In genomic region chr1:117312453-117313138, GRCh38 we compare ENCODE assay signal across 8 cellular contexts. TPM values are rescaled to one million over a fixed set of nuclear protein-coding genes. Genes with fewer than 3 reads are reported as not detected.
DNase-seq lines count a peak whose midpoint lies in the region; ATAC-seq and TF ChIP-seq lines count a peak whose summit lies in the region.

No MANE protein-coding gene starts in this region.

- no peaks in the 10 kb centered on the region for H3K9me3 ChIP-seq in transverse colon

- no peaks in the 10 kb centered on the region for H3K36me3 Mint-ChIP-seq in activated CD4-positive, alpha-beta T cell treated with anti-CD3 and anti-CD28 coated beads, Interleukin-2, amount 10 ng/mL, durations not matched to agents 24 days and 14 days (ENCODE audit: low read depth)
- no peaks in the 10 kb centered on the region for H3K36me3 Mint-ChIP-seq in activated T-helper 17 cell treated with anti-CD3 and anti-CD28 coated beads, Interleukin-2, amount 50 U/mL, for 72 hours (ENCODE audit: low read depth)

- in situ Hi-C loops in transverse colon (cut with MboI; ENCODE audit: low pct_ligation_motif_present in 1 of 4, low pct_unique_long_range_greater_than_20kb in 1 of 4, low sequenced_read_pairs in 3 of 4) = loop anchor here in 1 of 4 donors (25.0 kb wide), 1 partner anchor 100 kb away; no protein-coding TSS in a partner anchor

- H3K27ac ChIP-seq in transverse colon = no peak overlapping the region

- H3K27ac Mint-ChIP-seq in activated CD4-positive, alpha-beta T cell treated with anti-CD3 and anti-CD28 coated beads, Interleukin-2, amount 10 ng/mL, durations not matched to agents 24 days and 14 days = no peak overlapping the region
- H3K27ac Mint-ChIP-seq in activated T-helper 17 cell treated with anti-CD3 and anti-CD28 coated beads, Interleukin-2, amount 50 U/mL, for 72 hours = no peak overlapping the region

- intact Hi-C loops in activated CD4-positive, alpha-beta T cell treated with anti-CD3 and anti-CD28 coated beads, Interleukin-2, amount 10 ng/mL, durations not matched to agents 24 days and 14 days (cut with micrococcal nuclease) = no loop called here
- intact Hi-C loops in transverse colon (cut with DNase I; ENCODE audit: low total_unique reads) = no loop called here

- H3K27me3 ChIP-seq in transverse colon = no peaks in the 10 kb centered on the region

- no peaks in the 10 kb centered on the region for H3K36me3 ChIP-seq in transverse colon

- H3K4me1 Mint-ChIP-seq in activated CD4-positive, alpha-beta T cell treated with anti-CD3 and anti-CD28 coated beads, Interleukin-2, amount 10 ng/mL, durations not matched to agents 24 days and 14 days = no peaks in the 10 kb centered on the region
- peaks cover 4% of the 10 kb centered on the region for H3K4me1 Mint-ChIP-seq in activated T-helper 17 cell treated with anti-CD3 and anti-CD28 coated beads, Interleukin-2, amount 50 U/mL, for 72 hours

- no peaks in the 10 kb centered on the region for H3K9me3 Mint-ChIP-seq in activated CD4-positive, alpha-beta T cell treated with anti-CD3 and anti-CD28 coated beads, Interleukin-2, amount 10 ng/mL, durations not matched to agents 24 days and 14 days
- no peaks in the 10 kb centered on the region for H3K9me3 Mint-ChIP-seq in activated T-helper 17 cell treated with anti-CD3 and anti-CD28 coated beads, Interleukin-2, amount 50 U/mL, for 72 hours

- peak; percentile 57 for DNase-seq in activated CD4-positive, alpha-beta T cell treated with anti-CD3 and anti-CD28 coated beads, Interleukin-2, amount 10 ng/mL, durations not matched to agents 24 days and 14 days
- no peak for DNase-seq in activated CD4-positive, alpha-beta T cell treated with anti-CD3 and anti-CD28 coated beads, Interleukin-2, amount 50 U/mL, for 1 hour
- DNase-seq in NCI-H69 (lab: John Stamatoyannopoulos, UW) (peak; percentile 24), fibroblast of gingiva (ENCODE audit: low read depth) (peak; percentile 44), transverse colon (no peak)
- DNase-seq in stimulated activated CD8-positive, alpha-beta memory T cell treated with anti-CD3 and anti-CD28 coated beads, Interleukin-4, amount 100 ng/mL, for 48 hours = no peak

- TF ChIP-seq POLR2A in transverse colon (IDR thresholded peaks at IDR 0.05) = no peak

- H3K4me1 ChIP-seq in transverse colon = no peaks in the 10 kb centered on the region

- H3K4me3 Mint-ChIP-seq in activated CD4-positive, alpha-beta T cell treated with anti-CD3 and anti-CD28 coated beads, Interleukin-2, amount 10 ng/mL, durations not matched to agents 24 days and 14 days = no peak overlapping the region
- H3K4me3 Mint-ChIP-seq in activated T-helper 17 cell treated with anti-CD3 and anti-CD28 coated beads, Interleukin-2, amount 50 U/mL, for 72 hours = no peak overlapping the region

- peak; percentile 51 to 66 (median 56) for TF ChIP-seq CTCF in transverse colon (IDR thresholded peaks at IDR 0.05)

- TF ChIP-seq EP300 in transverse colon (IDR thresholded peaks at IDR 0.05; ENCODE audit: low read depth) = no peak

- no peak for ATAC-seq in HG03095 (IDR thresholded peaks at IDR 0.05; ENCODE audit: unreplicated experiment)
- no peak for ATAC-seq in activated T-helper 17 cell treated with anti-CD3 and anti-CD28 coated beads, Interleukin-2, amount 50 U/mL, for 72 hours (replicated peaks)

- H3K4me3 ChIP-seq in transverse colon = no peak overlapping the region

- 31 to 36% methylated on average over 4 of the region's 4 CpGs for WGBS in transverse colon (ENCODE audit: low coverage in 1 of 2), 2 donors

- H3K27me3 Mint-ChIP-seq in activated CD4-positive, alpha-beta T cell treated with anti-CD3 and anti-CD28 coated beads, Interleukin-2, amount 10 ng/mL, durations not matched to agents 24 days and 14 days = peaks cover 2% of the 10 kb centered on the region
- H3K27me3 Mint-ChIP-seq in activated T-helper 17 cell treated with anti-CD3 and anti-CD28 coated beads, Interleukin-2, amount 50 U/mL, for 72 hours = peaks cover 6% of the 10 kb centered on the region

RNA-seq across cellular contexts. Expression of gene MAN1A2, which starts 54.7 kb away (rescaled TPM):
- total RNA-seq in activated CD4-positive, alpha-beta T cell treated with anti-CD3 and anti-CD28 coated beads, Interleukin-2, amount 10 ng/mL, durations not matched to agents 24 days and 14 days = 23.9 and 28.7 TPM in 2 replicates
- total RNA-seq in transverse colon = 10 to 100 TPM in 3 of 4 donors, 1 to 10 TPM in 1; 9.0 to 38.6 (median 21.6) TPM
- 10 to 100 TPM; 26.1 to 26.5 TPM for total RNA-seq in activated T-helper 17 cell treated with anti-CD3 and anti-CD28 coated beads, Interleukin-2, amount 50 U/mL, for 72 hours

Comparison
In these comparisons a context has a peak if more than half of its experiments do, and no peak if none do; other contexts are left out.
1. DNase-seq: peak in activated CD4-positive, alpha-beta T cell treated with anti-CD3 and anti-CD28 coated beads, Interleukin-2, amount 10 ng/mL, durations not matched to agents 24 days and 14 days (single experiment), NCI-H69 (single experiment) and fibroblast of gingiva (single experiment); none in activated CD4-positive, alpha-beta T cell treated with anti-CD3 and anti-CD28 coated beads, Interleukin-2, amount 50 U/mL, for 1 hour (single experiment), transverse colon (single experiment) and stimulated activated CD8-positive, alpha-beta memory T cell treated with anti-CD3 and anti-CD28 coated beads, Interleukin-4, amount 100 ng/mL, for 48 hours (single experiment).